6 cellular contexts compared by ENCODE assay signal in the genomic region with DNA sequence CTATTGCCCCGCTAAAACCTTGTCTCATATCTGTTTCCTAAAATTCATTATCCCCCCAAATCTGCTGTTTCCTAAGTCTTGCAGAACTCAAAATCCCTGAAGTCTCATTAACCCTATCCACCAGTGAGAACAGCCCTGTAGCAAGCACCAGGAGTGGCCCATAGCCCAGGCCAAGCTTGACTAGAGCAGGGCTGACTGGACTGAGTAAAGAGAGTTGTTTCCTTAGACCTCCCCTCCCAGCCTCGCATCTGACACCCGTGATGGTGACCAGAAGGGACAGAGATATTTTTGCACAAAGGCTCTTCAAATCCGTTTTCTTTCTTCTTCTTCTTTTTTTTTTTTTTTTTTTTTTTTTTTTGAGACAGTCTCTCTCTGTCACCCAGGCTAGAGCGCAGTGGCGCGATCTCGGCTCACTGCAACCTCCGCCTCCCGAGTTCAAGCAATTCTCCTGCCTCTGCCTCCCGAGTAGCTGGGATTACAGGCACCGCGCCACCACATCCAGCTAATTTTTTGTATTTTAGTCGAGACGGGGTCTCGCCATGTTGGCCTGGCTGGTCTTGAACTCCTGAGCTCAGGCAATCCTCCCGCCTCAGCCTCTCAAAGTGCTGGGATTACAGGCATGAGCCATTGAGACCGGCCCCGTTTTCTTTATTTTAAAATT. TPM values are rescaled to one million over a fixed set of nuclear protein-coding genes. Genes with fewer than 3 reads are reported as not detected.
DNase-seq lines count a peak whose midpoint lies in the region; ATAC-seq and TF ChIP-seq lines count a peak whose summit lies in the region.
"Not testable (repeated sequence)": the region's sequence is repeated elsewhere in the genome, so short reads cannot be mapped to it uniquely, and the experiment has no call there.

No MANE protein-coding gene starts in this region.

- POLR2A ChIA-PET in activated CD4-positive, alpha-beta memory T cell treated with anti-CD3 and anti-CD28 coated beads for 36 hours (lab: Charles Lee) = interaction anchor here (0.6 to 3.4 kb wide), 7 partner anchors 10 to 52 kb away, joined by 3 to 10 read pairs (median 3); a partner anchor contains a TSS

- H3K4me1 Mint-ChIP-seq in activated CD4-positive, alpha-beta memory T cell treated with anti-CD3 and anti-CD28 coated beads for 36 hours (ENCODE audit: low read depth) = peaks cover 21% of the 10 kb centered on the region

- H3K9me2 ChIP-seq in Karpas-422 (replicated peaks; ENCODE audit: insufficient read depth, low read length) = not testable (repeated sequence)

- H3K27me3 Mint-ChIP-seq in activated CD4-positive, alpha-beta memory T cell treated with anti-CD3 and anti-CD28 coated beads for 36 hours = not testable (repeated sequence)

- H3K27me3 ChIP-seq in Karpas-422 (ENCODE audit: low read length); duodenal mucosa (ENCODE audit: control insufficient read depth in 1 of 2, insufficient read depth in 2 of 2, low read length in 2 of 2); lower lobe of right lung (ENCODE audit: low read depth); skeletal muscle satellite cell (ENCODE audit: control insufficient read depth, insufficient read depth, low read length): not testable (repeated sequence)

- H3K9ac ChIP-seq in Karpas-422 (ENCODE audit: low read length) = peak overlapping the region; percentile 86
- H3K9ac ChIP-seq in duodenal mucosa (ENCODE audit: low read depth in 1 of 2, low read length in 2 of 2) = peak overlapping the region in 1 of 2 donors; percentile 49
- peak overlapping the region; percentile 81 for H3K9ac ChIP-seq in skeletal muscle satellite cell (ENCODE audit: low read depth, low read length)

- not testable (repeated sequence) for H3K9me3 ChIP-seq in Karpas-422 (ENCODE audit: low read length); duodenal mucosa (ENCODE audit: control insufficient read depth in 1 of 2, low read length in 2 of 2); lower lobe of right lung; skeletal muscle satellite cell (replicated peaks; ENCODE audit: low read length)

- TF ChIP-seq CTCF in C4-2B (conservative IDR thresholded peaks at IDR 0.05); lower lobe of right lung (IDR thresholded peaks at IDR 0.05): not testable (repeated sequence)

- intact Hi-C loops in activated CD4-positive, alpha-beta memory T cell treated with anti-CD3 and anti-CD28 coated beads for 36 hours (cut with micrococcal nuclease) = loop anchor here (1.0 kb wide), 1 partner anchor 34 kb away; no protein-coding TSS in a partner anchor
- intact Hi-C loops in lower lobe of right lung (cut with DNase I) = not testable (repeated sequence)

- H3K79me2 ChIP-seq in Karpas-422 (ENCODE audit: low read length) = peaks cover 19% of the 10 kb centered on the region

- CTCF ChIA-PET in activated CD4-positive, alpha-beta memory T cell treated with anti-CD3 and anti-CD28 coated beads for 36 hours (lab: Charles Lee) = interaction anchor here (1.6 to 2.3 kb wide), 4 partner anchors 26 to 62 kb away, joined by 5 to 10 read pairs (median 8); a partner anchor contains a TSS

- H3K36me3 ChIP-seq in Karpas-422 (ENCODE audit: insufficient read depth, low read length); lower lobe of right lung: not testable (repeated sequence)
- H3K36me3 ChIP-seq in duodenal mucosa (ENCODE audit: control insufficient read depth in 1 of 2, insufficient read depth in 2 of 2, low read length in 2 of 2) (peaks cover 9 to 12% of the 10 kb centered on the region in 2 donors), skeletal muscle satellite cell (ENCODE audit: insufficient read depth, low read length) (peaks cover 13% of the 10 kb centered on the region)

- H4K20me1 ChIP-seq in Karpas-422 (ENCODE audit: insufficient read depth, low read depth, low read length) = not testable (repeated sequence)

- ATAC-seq in lower lobe of right lung = not testable (repeated sequence)

- DNase-seq in Karpas-422; activated CD4-positive, alpha-beta memory T cell treated with anti-CD3 and anti-CD28 coated beads for 36 hours; lower lobe of right lung: not testable (repeated sequence)

- not testable (repeated sequence) for H2AFZ ChIP-seq in Karpas-422 (ENCODE audit: low read length)

- H3K27ac ChIP-seq in C4-2B = peak overlapping the region; percentile 62; the same call in 1 of the 2 replicates
- H3K27ac ChIP-seq in Karpas-422 (ENCODE audit: low read length) = peak overlapping the region; percentile 72
- H3K27ac ChIP-seq in duodenal mucosa (ENCODE audit: low read depth, low read length) = not testable (repeated sequence)
- H3K27ac ChIP-seq in lower lobe of right lung = peak overlapping the region; percentile 84

- H3K36me3 Mint-ChIP-seq in activated CD4-positive, alpha-beta memory T cell treated with anti-CD3 and anti-CD28 coated beads for 36 hours = not testable (repeated sequence)

- peak overlapping the region; percentile 92 for H3K27ac Mint-ChIP-seq in activated CD4-positive, alpha-beta memory T cell treated with anti-CD3 and anti-CD28 coated beads for 36 hours

- peak overlapping the region; percentile 84 for H3K4me3 ChIP-seq in Karpas-422 (ENCODE audit: low read length)
- H3K4me3 ChIP-seq in duodenal mucosa (ENCODE audit: low read depth in 1 of 2, low read length in 2 of 2) = peak overlapping the region; percentile 81 to 86
- H3K4me3 ChIP-seq in lower lobe of right lung = peak overlapping the region; percentile 84
- H3K4me3 ChIP-seq in skeletal muscle satellite cell (ENCODE audit: low read length) = peak overlapping the region; percentile 89

- H3K4me1 ChIP-seq in Karpas-422 (ENCODE audit: low read length) (peaks cover 48% of the 10 kb centered on the region), duodenal mucosa (ENCODE audit: control insufficient read depth in 1 of 2, insufficient read depth in 2 of 2, low read length in 2 of 2) (peaks cover 10 to 21% of the 10 kb centered on the region in 2 donors), lower lobe of right lung (peaks cover 31% of the 10 kb centered on the region), skeletal muscle satellite cell (ENCODE audit: control insufficient read depth, insufficient read depth, low read length) (peaks cover 20% of the 10 kb centered on the region)

- H3K9me3 Mint-ChIP-seq in activated CD4-positive, alpha-beta memory T cell treated with anti-CD3 and anti-CD28 coated beads for 36 hours = not testable (repeated sequence)

- H3K4me3 Mint-ChIP-seq in activated CD4-positive, alpha-beta memory T cell treated with anti-CD3 and anti-CD28 coated beads for 36 hours = peak overlapping the region; percentile 95

- H3K4me2 ChIP-seq in Karpas-422 (ENCODE audit: low read depth, low read length, poor library complexity, severe bottlenecking) (peak overlapping the region; percentile 91), skeletal muscle satellite cell (ENCODE audit: low read length) (peak overlapping the region; percentile 99)

RNA-seq across cellular contexts. Expression of a gene that starts 0.8 kb away (rescaled TPM):
- 3.8 and 7.6 TPM in 2 replicates for total RNA-seq in Karpas-422 (2014; rRNA removed; shearing (Covaris generic); ENCODE audit: low replicate concordance)
- total RNA-seq in activated CD4-positive, alpha-beta memory T cell treated with anti-CD3 and anti-CD28 coated beads for 36 hours = 1 to 10 TPM; 2.4 to 2.8 TPM
- total RNA-seq in lower lobe of right lung = 10.0 TPM
- total RNA-seq in skeletal muscle satellite cell (2012; rRNA removed) = 1.3 TPM in 2 replicates

RNA-seq across cellular contexts. Expression of a gene that starts 1.0 kb away (rescaled TPM):
- 130 and 239 TPM in 2 replicates for total RNA-seq in Karpas-422 (2014; rRNA removed; shearing (Covaris generic); ENCODE audit: low replicate concordance)
- total RNA-seq in activated CD4-positive, alpha-beta memory T cell treated with anti-CD3 and anti-CD28 coated beads for 36 hours = 100 to 1,000 TPM; 101 TPM
- 14.5 TPM for total RNA-seq in lower lobe of right lung
- 55.8 and 62.0 TPM in 2 replicates for total RNA-seq in skeletal muscle satellite cell (2012; rRNA removed)

RNA-seq across cellular contexts. Expression of a gene that starts 21.2 kb away (rescaled TPM):
- total RNA-seq in Karpas-422 (2014; rRNA removed; shearing (Covaris generic); ENCODE audit: low replicate concordance) = 28.1 and 31.5 TPM in 2 replicates
- total RNA-seq in activated CD4-positive, alpha-beta memory T cell treated with anti-CD3 and anti-CD28 coated beads for 36 hours = 1 to 10 TPM; 1.4 to 1.6 TPM
- 27.5 TPM for total RNA-seq in lower lobe of right lung
- total RNA-seq in skeletal muscle satellite cell (2012; rRNA removed) = 6.8 and 7.6 TPM in 2 replicates

RNA-seq across cellular contexts. Expression of a gene that starts 34.3 kb away (rescaled TPM):
- 29.3 and 86.9 TPM in 2 replicates for total RNA-seq in Karpas-422 (2014; rRNA removed; shearing (Covaris generic); ENCODE audit: low replicate concordance)
- 10 to 100 TPM; 32.8 to 35.0 TPM for total RNA-seq in activated CD4-positive, alpha-beta memory T cell treated with anti-CD3 and anti-CD28 coated beads for 36 hours
- 38.4 TPM for total RNA-seq in lower lobe of right lung
- total RNA-seq in skeletal muscle satellite cell (2012; rRNA removed) = 8.1 and 13.8 TPM in 2 replicates

RNA-seq across cellular contexts. Expression of a gene that starts 37.7 kb away (rescaled TPM):
- 124 and 149 TPM in 2 replicates for total RNA-seq in Karpas-422 (2014; rRNA removed; shearing (Covaris generic); ENCODE audit: low replicate concordance)
- total RNA-seq in activated CD4-positive, alpha-beta memory T cell treated with anti-CD3 and anti-CD28 coated beads for 36 hours = 10 to 100 TPM; 32.9 to 35.9 TPM
- total RNA-seq in lower lobe of right lung = 60.1 TPM
- total RNA-seq in skeletal muscle satellite cell (2012; rRNA removed) = 17.0 and 18.6 TPM in 2 replicates

Comparison
In these comparisons a context has a peak if more than half of its experiments do, and no peak if none do; other contexts are left out.
1. RNA of a gene that starts 21.2 kb away (total RNA-seq): 28.1 to 31.5 TPM in Karpas-422 and 27.5 TPM in lower lobe of right lung (single experiment); 1.4 to 1.6 TPM in activated CD4-positive, alpha-beta memory T cell treated with anti-CD3 and anti-CD28 coated beads for 36 hours; every median in the first group is over 10 times any median in the second.
2. Peak in every context shown above with its lines, with median percentiles within 50 percentile points of each other: H3K4me3 ChIP-seq.